8 cellular contexts compared by ENCODE assay signal in genomic region chr2:152466925-152467676, GRCh38.
DNase-seq lines count a peak whose midpoint lies in the region; ATAC-seq lines count a peak whose summit lies in the region.

No MANE protein-coding gene starts in this region.

- peaks cover 9% of the 10 kb centered on the region for H3K27me3 Mint-ChIP-seq in activated CD4-positive, alpha-beta memory T cell treated with anti-CD3 and anti-CD28 coated beads, Interleukin-2, amount 10 ng/mL, durations not matched to agents 7 days and 5 days

- DNase-seq in RPMI8226: peak; percentile 75
- no peak for DNase-seq in left lobe of liver (ENCODE audit: low spot score)
- no peak for DNase-seq in stimulated activated naive CD4-positive, alpha-beta T cell (lab: John Stamatoyannopoulos, UW)
- DNase-seq in NCI-H2196 (lab: John Stamatoyannopoulos, UW; ENCODE audit: unreplicated experiment): no peak
- DNase-seq in activated CD4-positive, alpha-beta memory T cell treated with anti-CD3 and anti-CD28 coated beads, Interleukin-2, amount 10 ng/mL, durations not matched to agents 7 days and 5 days: no peak
- DNase-seq in globus pallidus (ENCODE audit: low spot score): no peak

- H3K9me3 Mint-ChIP-seq in activated CD4-positive, alpha-beta memory T cell treated with anti-CD3 and anti-CD28 coated beads, Interleukin-2, amount 10 ng/mL, durations not matched to agents 7 days and 5 days: no peaks in the 10 kb centered on the region

- no peak overlapping the region for H3K27ac Mint-ChIP-seq in activated CD4-positive, alpha-beta memory T cell treated with anti-CD3 and anti-CD28 coated beads, Interleukin-2, amount 10 ng/mL, durations not matched to agents 7 days and 5 days

- no peaks in the 10 kb centered on the region for H3K36me3 Mint-ChIP-seq in activated CD4-positive, alpha-beta memory T cell treated with anti-CD3 and anti-CD28 coated beads, Interleukin-2, amount 10 ng/mL, durations not matched to agents 7 days and 5 days (ENCODE audit: low read depth)

- POLR2A ChIA-PET in activated CD4-positive, alpha-beta memory T cell treated with anti-CD3 and anti-CD28 coated beads, Interleukin-2, amount 10 ng/mL, durations not matched to agents 7 days and 5 days (lab: Charles Lee): no interaction called here

- H3K4me1 Mint-ChIP-seq in activated CD4-positive, alpha-beta memory T cell treated with anti-CD3 and anti-CD28 coated beads, Interleukin-2, amount 10 ng/mL, durations not matched to agents 7 days and 5 days: peaks cover 5% of the 10 kb centered on the region

- CTCF ChIA-PET in activated CD4-positive, alpha-beta memory T cell treated with anti-CD3 and anti-CD28 coated beads, Interleukin-2, amount 10 ng/mL, durations not matched to agents 7 days and 5 days (lab: Charles Lee): no interaction called here

- ATAC-seq in GM18861 (IDR thresholded peaks at IDR 0.05; ENCODE audit: unreplicated experiment) (peak; percentile 90), HG02938 (IDR thresholded peaks at IDR 0.05; ENCODE audit: unreplicated experiment) (peak; percentile 92), left lobe of liver (peak; percentile 37)

- H3K4me3 Mint-ChIP-seq in activated CD4-positive, alpha-beta memory T cell treated with anti-CD3 and anti-CD28 coated beads, Interleukin-2, amount 10 ng/mL, durations not matched to agents 7 days and 5 days: no peak overlapping the region

Comparison
In these comparisons a context has a peak if more than half of its experiments do, and no peak if none do; other contexts are left out.
1. ATAC-seq: peak in every context shown above with its lines; median percentile 92 in HG02938; 90 in GM18861; 37 in left lobe of liver.